In the genomic region with DNA sequence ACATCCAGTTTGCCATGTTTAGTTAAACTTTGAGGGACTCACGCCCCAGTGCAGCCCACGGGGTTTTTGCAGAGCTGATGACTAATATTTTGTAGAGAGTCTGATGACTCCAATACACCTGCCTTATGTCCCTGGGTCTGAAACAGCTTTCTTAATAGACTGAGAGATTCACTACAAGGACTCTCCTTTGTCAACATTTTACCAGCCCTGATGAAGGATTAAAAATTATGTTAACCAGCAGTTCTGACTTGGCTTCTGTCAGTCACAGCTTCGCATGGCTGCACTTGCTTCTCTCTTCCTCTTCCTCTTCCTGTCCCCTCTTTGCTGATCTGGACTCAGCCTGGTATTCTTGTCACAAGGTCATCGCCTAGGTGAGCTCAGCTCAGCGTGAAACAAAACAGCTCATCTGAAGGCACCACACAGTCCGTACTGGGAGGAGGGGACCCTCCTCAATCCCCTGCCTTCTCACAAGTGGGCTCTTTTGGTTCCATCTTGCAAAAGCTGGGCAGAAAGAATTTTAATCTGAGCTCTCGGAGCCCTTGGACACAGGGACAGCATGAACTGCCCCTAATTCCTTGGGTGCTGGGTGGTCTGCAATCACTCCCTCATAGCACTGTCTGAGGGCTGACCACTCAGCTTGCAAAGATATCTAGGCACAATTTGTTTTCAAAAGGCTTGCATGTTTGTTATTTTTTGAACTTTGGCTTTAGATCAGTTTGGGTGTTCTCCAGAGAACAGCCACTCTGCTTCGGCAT, we compare ENCODE assay signal across 9 cellular contexts. TPM values are rescaled to one million over a fixed set of nuclear protein-coding genes. Genes with fewer than 3 reads are reported as not detected.
DNase-seq lines count a peak whose midpoint lies in the region; ATAC-seq, FAIRE-seq and TF ChIP-seq lines count a peak whose summit lies in the region.
"Had no signal": no experiment of that assay in that cellular context is flagged by ENCODE, and none has a peak within 500 bp of the region (broad histone marks: within the 10 kb centered on the region; RNA-seq: fewer than 3 reads in every experiment).

No MANE protein-coding gene starts in this region.

- peak overlapping the region; percentile 36 for H3K27ac ChIP-seq in duodenal mucosa (ENCODE audit: low read depth, low read length)
- no peak overlapping the region for H3K27ac ChIP-seq in osteoblast (ENCODE audit: low read depth, low read length)

- H3K4me2 ChIP-seq in osteoblast (ENCODE audit: insufficient read depth, low read length) = no peak overlapping the region

- H3K4me1 ChIP-seq in duodenal mucosa (ENCODE audit: control insufficient read depth in 1 of 2, insufficient read depth in 2 of 2, low read length in 2 of 2) = peaks cover 20 to 37% of the 10 kb centered on the region in 2 donors
- H3K4me1 ChIP-seq in osteoblast (ENCODE audit: insufficient read depth, low read length) = no peaks in the 10 kb centered on the region

- H3K9me3 ChIP-seq in duodenal mucosa (ENCODE audit: control insufficient read depth in 1 of 2, low read length in 2 of 2) = no peaks in the 10 kb centered on the region
- H3K9me3 ChIP-seq in osteoblast (ENCODE audit: low read depth, low read length) = no peaks in the 10 kb centered on the region

- H2AFZ ChIP-seq in osteoblast (ENCODE audit: low read length) = no peak overlapping the region

- H3K79me2 ChIP-seq in osteoblast (ENCODE audit: insufficient read depth, low read length) = no peaks in the 10 kb centered on the region

- FAIRE-seq in GM18507 (lab: Jason Lieb, UNC) = peak; percentile 100

- ATAC-seq in GM21529 (IDR thresholded peaks at IDR 0.05; ENCODE audit: unreplicated experiment) = peak; percentile 60
- ATAC-seq in stimulated activated effector memory CD8-positive, alpha-beta T cell treated with anti-CD3 and anti-CD28 coated beads, Interleukin-12 subunit alpha, Interleukin-12 subunit beta, amount 100 ng/mL, for 72 hours = peak; percentile 57

- no peaks in the 10 kb centered on the region for H3K36me3 Mint-ChIP-seq in stimulated activated effector memory CD8-positive, alpha-beta T cell treated with anti-CD3 and anti-CD28 coated beads, Interleukin-12 subunit alpha, Interleukin-12 subunit beta, amount 100 ng/mL, for 72 hours
- H3K36me3 Mint-ChIP-seq in HFFc6 (ENCODE audit: low read depth) = no peaks in the 10 kb centered on the region

- H3K27me3 Mint-ChIP-seq in HFFc6 (ENCODE audit: insufficient read depth) = peaks cover 52% of the 10 kb centered on the region

- peak; percentile 47 for DNase-seq in GM18507 (ENCODE audit: extremely low spot score, insufficient read length, low read depth)
- DNase-seq in Kasumi-1 (lab: John Stamatoyannopoulos, UW) = peak; percentile 13 to 15
- no peak for DNase-seq in stimulated activated effector memory CD8-positive, alpha-beta T cell treated with anti-CD3 and anti-CD28 coated beads, Interleukin-12 subunit alpha, Interleukin-12 subunit beta, amount 100 ng/mL, for 72 hours (ENCODE audit: low spot score in 2 of 2)
- DNase-seq in HFFc6 = no peak
- no peak for DNase-seq in osteoblast (ENCODE audit: insufficient read length, low spot score, missing footprints)
- DNase-seq in NCI-H2196 treated with DMSO at 0.1 percent for 48 hours (lab: John Stamatoyannopoulos, UW; ENCODE audit: unreplicated experiment) = no peak

- no peak overlapping the region for H3K9ac ChIP-seq in duodenal mucosa (ENCODE audit: low read depth in 1 of 2, low read length in 2 of 2)

- H3K27me3 ChIP-seq in duodenal mucosa (ENCODE audit: control insufficient read depth in 1 of 2, insufficient read depth in 2 of 2, low read length in 2 of 2) (no peaks in the 10 kb centered on the region), osteoblast (ENCODE audit: insufficient read depth, low read length) (peaks cover 8% of the 10 kb centered on the region)

- H3K4me3 ChIP-seq in duodenal mucosa (ENCODE audit: low read depth in 1 of 2, low read length in 2 of 2) (peak overlapping the region in 1 of 2 donors; percentile 16), osteoblast (ENCODE audit: insufficient read depth, low read length) (no peak overlapping the region)

- H3K27ac Mint-ChIP-seq in stimulated activated effector memory CD8-positive, alpha-beta T cell treated with anti-CD3 and anti-CD28 coated beads, Interleukin-12 subunit alpha, Interleukin-12 subunit beta, amount 100 ng/mL, for 72 hours = peak overlapping the region; percentile 61
- no peak overlapping the region for H3K27ac Mint-ChIP-seq in HFFc6

- H3K36me3 ChIP-seq in duodenal mucosa (ENCODE audit: control insufficient read depth in 1 of 2, insufficient read depth in 2 of 2, low read length in 2 of 2) (no peaks in the 10 kb centered on the region), osteoblast (ENCODE audit: insufficient read depth, low read length) (no peaks in the 10 kb centered on the region)

- no peaks in the 10 kb centered on the region for H4K20me1 ChIP-seq in osteoblast (ENCODE audit: insufficient read depth, low read length)

- H3K4me3 Mint-ChIP-seq in stimulated activated effector memory CD8-positive, alpha-beta T cell treated with anti-CD3 and anti-CD28 coated beads, Interleukin-12 subunit alpha, Interleukin-12 subunit beta, amount 100 ng/mL, for 72 hours = peak overlapping the region; percentile 9
- H3K4me3 Mint-ChIP-seq in HFFc6 = no peak overlapping the region

- peaks cover 35% of the 10 kb centered on the region for H3K4me1 Mint-ChIP-seq in stimulated activated effector memory CD8-positive, alpha-beta T cell treated with anti-CD3 and anti-CD28 coated beads, Interleukin-12 subunit alpha, Interleukin-12 subunit beta, amount 100 ng/mL, for 72 hours
- H3K4me1 Mint-ChIP-seq in HFFc6 (ENCODE audit: low read depth) = no peaks in the 10 kb centered on the region

- no peaks in the 10 kb centered on the region for H3K9me3 Mint-ChIP-seq in stimulated activated effector memory CD8-positive, alpha-beta T cell treated with anti-CD3 and anti-CD28 coated beads, Interleukin-12 subunit alpha, Interleukin-12 subunit beta, amount 100 ng/mL, for 72 hours
- H3K9me3 Mint-ChIP-seq in HFFc6 = no peaks in the 10 kb centered on the region

- no peak for TF ChIP-seq CTCF in HFFc6 (IDR thresholded peaks at IDR 0.05)
- no peak for TF ChIP-seq CTCF in osteoblast (IDR thresholded peaks at IDR 0.05; ENCODE audit: extremely low read depth, low read depth, low read length)

RNA-seq across cellular contexts. Expression of a gene that starts 38.1 kb away (rescaled TPM):
- total RNA-seq in HFFc6 (2021; fragmentation: NEBNext Ultra II Directional; extraction: Animal tissue kit (Norgen Biotek cat#: 25700)) = not detected
- not detected in 2 replicates for total RNA-seq in osteoblast
- total RNA-seq: RPMI7951 had no signal

Comparison
In these comparisons a context has a peak if more than half of its experiments do, and no peak if none do; other contexts are left out.
1. DNase-seq: peak in GM18507 (single experiment) and Kasumi-1 (2 of 2); none in stimulated activated effector memory CD8-positive, alpha-beta T cell treated with anti-CD3 and anti-CD28 coated beads, Interleukin-12 subunit alpha, Interleukin-12 subunit beta, amount 100 ng/mL, for 72 hours (0 of 2), HFFc6 (single experiment), osteoblast (single experiment) and NCI-H2196 treated with DMSO at 0.1 percent for 48 hours (single experiment).